1 cellular context compared by ENCODE assay signal in the genomic region with DNA sequence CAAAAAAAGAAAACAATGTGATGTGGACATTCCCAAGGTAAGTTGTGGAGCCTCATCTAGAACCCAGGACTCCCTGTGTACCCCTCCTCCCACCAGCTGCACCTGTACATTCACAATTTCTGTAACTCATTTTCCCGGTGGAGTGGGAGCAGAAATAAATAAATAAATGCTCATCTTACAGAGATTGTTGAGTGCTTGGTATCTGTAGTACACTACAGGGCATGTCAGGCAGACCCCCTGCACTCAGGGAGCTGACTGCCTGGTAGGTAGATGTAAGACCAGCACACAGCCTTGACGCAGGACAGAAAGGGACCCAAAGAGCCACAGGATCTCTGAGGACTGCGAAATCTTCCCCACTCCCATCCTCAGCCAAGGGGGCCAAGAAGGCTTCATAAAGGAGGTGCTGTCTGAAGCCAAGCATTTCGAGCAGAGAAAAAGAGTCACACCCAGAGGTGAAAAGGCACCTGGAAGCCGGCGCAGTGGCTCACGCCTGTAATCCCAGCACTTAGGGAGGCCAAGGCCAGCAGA.
TF ChIP-seq lines count a peak whose summit lies in the region.

No MANE protein-coding gene starts in this region.

TF ChIP-seq in A549, 52 proteins besides CTCF, POLR2A, EP300 and RAD21 (continued from another document):
- TF ChIP-seq REST (IDR thresholded peaks at IDR 0.05) (0 out of 2 replicates have a peak, but pooled peaks have one; percentile 4), TP53 (CRISPR knock-in tag; IDR thresholded peaks at IDR 0.05) (0 out of 2 replicates have a peak, but pooled peaks have one; percentile 67), TFCP2L1 (CRISPR knock-in tag; IDR thresholded peaks at IDR 0.05) (peak; percentile 74; the same call in 1 of the 2 replicates), RNF2 (IDR thresholded peaks at IDR 0.05; ENCODE audit: borderline replicate concordance, low read depth) (no peak), POLR2AphosphoS2 (conservative IDR thresholded peaks at IDR 0.05; ENCODE audit: low read length) (peak; percentile 85), RARB (CRISPR knock-in tag; IDR thresholded peaks at IDR 0.05) (peak; percentile 68; the same call in 1 of the 2 replicates)
- TF ChIP-seq, protein P1, sequence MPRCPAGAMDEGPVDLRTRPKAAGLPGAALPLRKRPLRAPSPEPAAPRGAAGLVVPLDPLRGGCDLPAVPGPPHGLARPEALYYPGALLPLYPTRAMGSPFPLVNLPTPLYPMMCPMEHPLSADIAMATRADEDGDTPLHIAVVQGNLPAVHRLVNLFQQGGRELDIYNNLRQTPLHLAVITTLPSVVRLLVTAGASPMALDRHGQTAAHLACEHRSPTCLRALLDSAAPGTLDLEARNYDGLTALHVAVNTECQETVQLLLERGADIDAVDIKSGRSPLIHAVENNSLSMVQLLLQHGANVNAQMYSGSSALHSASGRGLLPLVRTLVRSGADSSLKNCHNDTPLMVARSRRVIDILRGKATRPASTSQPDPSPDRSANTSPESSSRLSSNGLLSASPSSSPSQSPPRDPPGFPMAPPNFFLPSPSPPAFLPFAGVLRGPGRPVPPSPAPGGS (IDR thresholded peaks at IDR 0.05): no peak
